Comparison of ENCODE assay signal across 2 cellular contexts in genomic region chr2:4221434-4221833, GRCh38.
TF ChIP-seq lines count a peak whose summit lies in the region.

No MANE protein-coding gene starts in this region.

TF ChIP-seq in HepG2, 621 proteins besides CTCF, POLR2A, EP300 and RAD21 (continued from another document):
- TF ChIP-seq MAFK (conservative IDR thresholded peaks at IDR 0.05 in 1 of 2, IDR thresholded peaks at IDR 0.05 in 1 of 2; ENCODE audit: low read length in 2 of 2): peak; percentile 93 to 97
- no peak for TF ChIP-seq CENPBD1 (CRISPR knock-in tag; IDR thresholded peaks at IDR 0.05; ENCODE audit: borderline replicate concordance, low read depth)

TF ChIP-seq in K562, 482 proteins besides CTCF, POLR2A, EP300 and RAD21:
- TF ChIP-seq AFF4 (CRISPR knock-in tag; IDR thresholded peaks at IDR 0.05): no peak
- no peak for TF ChIP-seq ZBTB34 (CRISPR knock-in tag; IDR thresholded peaks at IDR 0.05)
- no peak for TF ChIP-seq ZBTB2 (IDR thresholded peaks at IDR 0.05)
- TF ChIP-seq MAFK (IDR thresholded peaks at IDR 0.05; ENCODE audit: low read length): peak; percentile 51; the same call in 1 of the 2 replicates
- no peak for TF ChIP-seq HMG20B (CRISPR knock-in tag; IDR thresholded peaks at IDR 0.05)
- no peak for TF ChIP-seq ZNF408 (CRISPR knock-in tag; IDR thresholded peaks at IDR 0.05; ENCODE audit: low read depth)
- peak; percentile 56 for TF ChIP-seq ZNF316 (IDR thresholded peaks at IDR 0.05)
- no peak for TF ChIP-seq ID3 (CRISPR knock-in tag; IDR thresholded peaks at IDR 0.05)
- TF ChIP-seq ID3 (tag; IDR thresholded peaks at IDR 0.05): no peak
- peak; percentile 44 for TF ChIP-seq MAFG (tag; conservative IDR thresholded peaks at IDR 0.05)
- TF ChIP-seq MAFF (IDR thresholded peaks at IDR 0.05; ENCODE audit: low read length): peak; percentile 53
- TF ChIP-seq MIER1 (IDR thresholded peaks at IDR 0.05; ENCODE audit: low read depth): no peak
- peak; percentile 14; the same call in 1 of the 2 replicates for TF ChIP-seq C11orf30 (IDR thresholded peaks at IDR 0.05; ENCODE audit: low read depth)
